Comparison of ENCODE assay signal across 8 cellular contexts in the genomic region with DNA sequence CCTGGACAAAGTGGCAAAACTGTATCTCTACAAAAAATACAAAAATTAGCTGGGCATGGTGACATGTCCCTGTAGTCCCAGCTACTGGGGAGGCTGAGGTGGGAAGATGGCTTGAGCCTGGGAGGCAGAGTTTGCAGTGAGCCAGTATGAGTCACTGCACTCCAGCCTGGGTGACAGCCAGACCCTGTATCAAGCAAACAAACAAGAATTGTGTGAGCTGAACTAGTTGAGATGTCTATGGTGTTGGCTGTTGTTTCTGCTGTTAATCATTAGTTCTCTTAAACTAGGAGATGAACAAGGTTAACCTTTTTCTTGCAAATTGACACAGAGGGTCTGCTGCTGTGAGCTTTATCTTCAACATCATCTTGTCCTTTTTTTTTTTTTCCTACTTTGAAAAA. TPM values are rescaled to one million over a fixed set of nuclear protein-coding genes. Genes with fewer than 3 reads are reported as not detected.
DNase-seq lines count a peak whose midpoint lies in the region; ATAC-seq and TF ChIP-seq lines count a peak whose summit lies in the region.

No MANE protein-coding gene starts in this region.

- no peak for TF ChIP-seq POLR2A in thyroid gland (IDR thresholded peaks at IDR 0.05)

- H3K4me1 ChIP-seq in SJSA1 (replicated peaks) (peaks cover 31% of the 10 kb centered on the region), fibroblast of lung (ENCODE audit: control insufficient read depth, extremely low read depth, insufficient read depth, low read length) (no peaks in the 10 kb centered on the region), thyroid gland (no peaks in the 10 kb centered on the region)

- no peaks in the 10 kb centered on the region for H3K9me3 ChIP-seq in SJSA1 (replicated peaks)
- no peaks in the 10 kb centered on the region for H3K9me3 ChIP-seq in fibroblast of lung (ENCODE audit: control insufficient read depth, insufficient read depth, low read depth, low read length)
- H3K9me3 ChIP-seq in thyroid gland = no peaks in the 10 kb centered on the region

- H3K27ac ChIP-seq in SJSA1 (no peak overlapping the region), fibroblast of lung (ENCODE audit: insufficient read depth, low read length) (no peak overlapping the region), thyroid gland (no peak overlapping the region)

- H2AFZ ChIP-seq in fibroblast of lung (ENCODE audit: low read length) = no peak overlapping the region

- H4K20me1 ChIP-seq in fibroblast of lung (ENCODE audit: control insufficient read depth, extremely low read depth, insufficient read depth, low read length) = no peaks in the 10 kb centered on the region

- intact Hi-C loops in thyroid gland (cut with DNase I) = no loop called here

- peaks cover 9% of the 10 kb centered on the region; the same call in 1 of the 2 replicates for H3K36me3 ChIP-seq in SJSA1
- no peaks in the 10 kb centered on the region for H3K36me3 ChIP-seq in fibroblast of lung (ENCODE audit: control insufficient read depth, insufficient read depth, low read length)
- no peaks in the 10 kb centered on the region for H3K36me3 ChIP-seq in thyroid gland

- no peak overlapping the region for H3K9ac ChIP-seq in fibroblast of lung (ENCODE audit: insufficient read depth, low read length)

- no peak for TF ChIP-seq CTCF in fibroblast of lung (conservative IDR thresholded peaks at IDR 0.05 in 1 of 2, IDR thresholded peaks at IDR 0.05 in 1 of 2; ENCODE audit: low read depth in 1 of 2, low read length in 2 of 2)
- TF ChIP-seq CTCF in thyroid gland (IDR thresholded peaks at IDR 0.05) = no peak

- H3K4me3 ChIP-seq in SJSA1 = no peak overlapping the region
- no peak overlapping the region for H3K4me3 ChIP-seq in fibroblast of lung (replicated peaks in 1 of 4; ENCODE audit: control extremely low read depth in 1 of 4, insufficient read depth in 1 of 4, low read depth in 3 of 4, low read length in 4 of 4)
- H3K4me3 ChIP-seq in thyroid gland (replicated peaks in 1 of 3) = no peak overlapping the region

- H3K27me3 ChIP-seq in SJSA1 (replicated peaks) (no peaks in the 10 kb centered on the region), fibroblast of lung (ENCODE audit: control insufficient read depth, insufficient read depth, low read length) (no peaks in the 10 kb centered on the region), thyroid gland (no peaks in the 10 kb centered on the region)

- H3K4me2 ChIP-seq in fibroblast of lung (ENCODE audit: extremely low read depth, insufficient read depth, low read length) = no peak overlapping the region

- peaks cover 36% of the 10 kb centered on the region for H3K79me2 ChIP-seq in fibroblast of lung (ENCODE audit: control insufficient read depth, insufficient read depth, low read length)

- ATAC-seq in HG02884 (IDR thresholded peaks at IDR 0.05; ENCODE audit: unreplicated experiment) = no peak
- ATAC-seq in HG03097 (IDR thresholded peaks at IDR 0.05; ENCODE audit: low FRiP score, unreplicated experiment) = no peak

- DNase-seq in activated T-cell treated with anti-CD3 and anti-CD28 coated beads, Interleukin-2, amount 50 U/mL, for 1 hour = peak; percentile 45
- DNase-seq in activated T-cell treated with anti-CD3 and anti-CD28 coated beads for 4 hours (no peak), SJSA1 (ENCODE audit: low read depth in 1 of 2, low spot score in 2 of 2) (peak; percentile 47 to 70), fibroblast of lung (ENCODE audit: low read depth in 2 of 2) (peak; percentile 75 to 79), thyroid gland (peak; percentile 11 to 26), NCI-H1105 treated with DMSO at 0.1 percent for 48 hours (lab: John Stamatoyannopoulos, UW) (no peak)

RNA-seq across cellular contexts. Expression of a gene that starts 23.6 kb away (rescaled TPM):
- 10.7 and 13.7 TPM in 2 replicates for total RNA-seq in SJSA1 (2014; rRNA removed; shearing (Covaris generic))
- total RNA-seq in fibroblast of lung = 37.7 and 40.3 TPM in 2 replicates
- 36.3 and 45.9 TPM in 2 replicates for polyA plus RNA-seq in fibroblast of lung
- polyA plus RNA-seq in fibroblast of lung (2012) = 24.9 and 34.8 TPM in 2 replicates
- polyA minus RNA-seq in fibroblast of lung (ENCODE audit: low replicate concordance) = 51.8 and 95.3 TPM in 2 replicates
- total RNA-seq in thyroid gland = 10 to 100 TPM in 2 of 4 donors, 1 to 10 TPM in 2; 7.3 to 18.7 (median 11.2) TPM

Comparison
In these comparisons a context has a peak if more than half of its experiments do, and no peak if none do; other contexts are left out.
1. DNase-seq: peak in activated T-cell treated with anti-CD3 and anti-CD28 coated beads, Interleukin-2, amount 50 U/mL, for 1 hour (single experiment), SJSA1 (2 of 2), fibroblast of lung (2 of 2) and thyroid gland (2 of 2); none in activated T-cell treated with anti-CD3 and anti-CD28 coated beads for 4 hours (single experiment) and NCI-H1105 treated with DMSO at 0.1 percent for 48 hours (single experiment).